Comparison of ENCODE assay signal across 23 cellular contexts in the genomic region with DNA sequence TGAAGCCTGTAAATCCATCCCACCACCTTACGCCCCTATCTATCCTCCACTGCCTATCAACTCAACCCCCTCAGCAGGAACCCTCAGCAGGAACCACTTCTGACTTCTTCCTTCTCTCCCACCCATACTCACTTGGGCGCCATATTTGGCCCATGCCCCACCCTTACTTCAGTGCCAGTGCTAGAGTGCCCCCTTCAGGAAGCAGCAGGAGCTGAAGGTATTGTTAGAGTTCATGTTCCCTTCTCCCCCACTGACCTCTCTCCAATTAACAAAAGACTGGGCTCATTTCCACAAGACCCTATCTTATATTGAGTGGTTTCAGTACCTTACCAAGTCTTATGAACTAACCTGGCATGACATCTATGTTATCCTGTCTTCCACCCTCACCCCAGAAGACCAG.
DNase-seq lines count a peak whose midpoint lies in the region; ATAC-seq and TF ChIP-seq lines count a peak whose summit lies in the region.
"Had no signal": no experiment of that assay in that cellular context is flagged by ENCODE, and none has a peak within 500 bp of the region (broad histone marks: within the 10 kb centered on the region; RNA-seq: fewer than 3 reads in every experiment).

No MANE protein-coding gene starts in this region.

- H3K9me2 ChIP-seq in GM23338 (ENCODE audit: insufficient read depth), result peaks cover 12% of the 10 kb centered on the region; the same call in 1 of the 2 replicates
- no peaks in the 10 kb centered on the region for H3K9me2 ChIP-seq in Karpas-422 (replicated peaks; ENCODE audit: insufficient read depth, low read length)

- no peak overlapping the region for H3K27ac Mint-ChIP-seq in GM23338
- H3K27ac Mint-ChIP-seq: activated CD4-positive, alpha-beta T cell treated with anti-CD3 and anti-CD28 coated beads, Interleukin-2, amount 10 ng/mL, durations not matched to agents 7 days and 5 days; naive B cell had no signal

- H3K4me3 ChIP-seq in GM23338, result no peak overlapping the region
- H3K4me3 ChIP-seq in Karpas-422 (ENCODE audit: low read length), result no peak overlapping the region
- H3K4me3 ChIP-seq in SJCRH30, result no peak overlapping the region
- H3K4me3 ChIP-seq in osteoblast (ENCODE audit: insufficient read depth, low read length), result no peak overlapping the region
- H3K4me3 ChIP-seq: dorsolateral prefrontal cortex, left ventricle myocardium inferior, suprapubic skin, upper lobe of right lung had no signal

- H3K36me3 ChIP-seq in GM23338 (ENCODE audit: insufficient read depth) (no peaks in the 10 kb centered on the region), Karpas-422 (ENCODE audit: insufficient read depth, low read length) (no peaks in the 10 kb centered on the region), SJCRH30 (no peaks in the 10 kb centered on the region), osteoblast (ENCODE audit: insufficient read depth, low read length) (no peaks in the 10 kb centered on the region)
- H3K36me3 ChIP-seq: left ventricle myocardium inferior, neutrophil, suprapubic skin, upper lobe of right lung had no signal

- H3K27ac ChIP-seq in GM23338 (ENCODE audit: low read depth) (no peak overlapping the region), Karpas-422 (ENCODE audit: low read length) (no peak overlapping the region), SJCRH30 (no peak overlapping the region), osteoblast (ENCODE audit: low read depth, low read length) (no peak overlapping the region)
- H3K27ac ChIP-seq: dorsolateral prefrontal cortex, left ventricle myocardium inferior, neutrophil, suprapubic skin, upper lobe of right lung, VCaP had no signal

- H3K4me2 ChIP-seq in GM23338 (no peak overlapping the region), Karpas-422 (ENCODE audit: low read depth, low read length, poor library complexity, severe bottlenecking) (no peak overlapping the region), osteoblast (ENCODE audit: insufficient read depth, low read length) (no peak overlapping the region)

- no peaks in the 10 kb centered on the region; the same call in 1 of the 2 replicates for H3K9me3 ChIP-seq in Karpas-422 (ENCODE audit: low read length)
- H3K9me3 ChIP-seq in SJCRH30 (replicated peaks), result no peaks in the 10 kb centered on the region
- no peaks in the 10 kb centered on the region for H3K9me3 ChIP-seq in osteoblast (ENCODE audit: low read depth, low read length)
- H3K9me3 ChIP-seq: neutrophil, suprapubic skin, upper lobe of right lung had no signal

- H3K79me2 ChIP-seq in GM23338 (replicated peaks; ENCODE audit: insufficient read depth), result no peaks in the 10 kb centered on the region
- no peaks in the 10 kb centered on the region for H3K79me2 ChIP-seq in Karpas-422 (ENCODE audit: low read length)
- no peaks in the 10 kb centered on the region for H3K79me2 ChIP-seq in osteoblast (ENCODE audit: insufficient read depth, low read length)

- H4K20me1 ChIP-seq in GM23338 (replicated peaks; ENCODE audit: insufficient read depth) (no peaks in the 10 kb centered on the region), Karpas-422 (ENCODE audit: insufficient read depth, low read depth, low read length) (no peaks in the 10 kb centered on the region), osteoblast (ENCODE audit: insufficient read depth, low read length) (no peaks in the 10 kb centered on the region)

- no peak for ATAC-seq in GM23338
- ATAC-seq: upper lobe of right lung had no signal

- no peak overlapping the region for H3K4me3 Mint-ChIP-seq in GM23338
- H3K4me3 Mint-ChIP-seq: activated CD4-positive, alpha-beta T cell treated with anti-CD3 and anti-CD28 coated beads, Interleukin-2, amount 10 ng/mL, durations not matched to agents 7 days and 5 days; naive B cell had no signal

- peak; percentile 3 for DNase-seq in GM23338 (ENCODE audit: low spot score)
- peak; percentile 44 for DNase-seq in Karpas-422
- DNase-seq in SJCRH30, result peak; percentile 28 to 51
- DNase-seq in osteoblast (ENCODE audit: insufficient read length, low spot score, missing footprints), result peak; percentile 35
- no peak for DNase-seq in stimulated activated CD4-positive, alpha-beta T cell treated with anti-CD3 and anti-CD28 coated beads, Interleukin-4, amount 100 ng/mL, for 4 hours
- DNase-seq in anterior cingulate cortex (lab: John Stamatoyannopoulos, UW), result no peak
- no peak for DNase-seq in DMS114 treated with DMSO at 0.1 percent for 48 hours (lab: John Stamatoyannopoulos, UW; ENCODE audit: unreplicated experiment)
- DNase-seq: activated CD4-positive, alpha-beta T cell treated with anti-CD3 and anti-CD28 coated beads, Interleukin-2, amount 10 ng/mL, durations not matched to agents 7 days and 5 days; activated T-cell treated with anti-CD3 and anti-CD28 coated beads, Interleukin-2, amount 50 U/mL, for 48 hours; DMS153; dorsolateral prefrontal cortex; GF-D8; left ventricle myocardium inferior; naive B cell; NCI-H1105 treated with DMSO at 0.1 percent for 48 hours; NCI-H1930; NCI-H226; stimulated activated CD4-positive, alpha-beta T cell treated with anti-CD3 and anti-CD28 coated beads, Interleukin-15, amount 100 ng/mL, for 24 hours; stimulated activated naive CD4-positive, alpha-beta T cell; upper lobe of right lung had no signal

- no peaks in the 10 kb centered on the region for H3K36me3 Mint-ChIP-seq in GM23338 (ENCODE audit: low read depth)
- H3K36me3 Mint-ChIP-seq: naive B cell had no signal

- H3K27me3 ChIP-seq in GM23338 (ENCODE audit: insufficient read depth) (no peaks in the 10 kb centered on the region), Karpas-422 (ENCODE audit: low read length) (no peaks in the 10 kb centered on the region), SJCRH30 (no peaks in the 10 kb centered on the region), osteoblast (ENCODE audit: insufficient read depth, low read length) (no peaks in the 10 kb centered on the region)
- H3K27me3 ChIP-seq: dorsolateral prefrontal cortex, neutrophil, suprapubic skin, upper lobe of right lung had no signal

- H3K9ac ChIP-seq in Karpas-422 (ENCODE audit: low read length), result no peak overlapping the region

- H3K4me1 ChIP-seq in GM23338 (ENCODE audit: insufficient read depth), result no peaks in the 10 kb centered on the region
- no peaks in the 10 kb centered on the region for H3K4me1 ChIP-seq in Karpas-422 (ENCODE audit: low read length)
- H3K4me1 ChIP-seq in SJCRH30, result no peaks in the 10 kb centered on the region
- H3K4me1 ChIP-seq in osteoblast (ENCODE audit: insufficient read depth, low read length), result no peaks in the 10 kb centered on the region
- H3K4me1 ChIP-seq: left ventricle myocardium inferior, suprapubic skin, upper lobe of right lung had no signal

- H3F3A ChIP-seq in GM23338 (replicated peaks; ENCODE audit: low read depth), result no peaks in the 10 kb centered on the region

- peak; percentile 23 to 49; a peak in 2 of 4 replicates for TF ChIP-seq CTCF in GM23338 (conservative IDR thresholded peaks at IDR 0.05; ENCODE audit: low read depth in 2 of 2)
- TF ChIP-seq CTCF in osteoblast (IDR thresholded peaks at IDR 0.05; ENCODE audit: extremely low read depth, low read depth, low read length), result no peak

- H2AFZ ChIP-seq in GM23338, result no peak overlapping the region
- H2AFZ ChIP-seq in Karpas-422 (ENCODE audit: low read length), result no peak overlapping the region
- H2AFZ ChIP-seq in osteoblast (ENCODE audit: low read length), result no peak overlapping the region

- H3K9me3 Mint-ChIP-seq in GM23338, result peaks cover 10% of the 10 kb centered on the region; the same call in 1 of the 3 replicates

- peaks cover 9% of the 10 kb centered on the region for H3K27me3 Mint-ChIP-seq in GM23338 (ENCODE audit: insufficient read depth, low read depth, poor library complexity)
- H3K27me3 Mint-ChIP-seq: activated CD4-positive, alpha-beta T cell treated with anti-CD3 and anti-CD28 coated beads, Interleukin-2, amount 10 ng/mL, durations not matched to agents 7 days and 5 days; naive B cell had no signal

- no peaks in the 10 kb centered on the region for H3K4me1 Mint-ChIP-seq in GM23338
- H3K4me1 Mint-ChIP-seq: activated CD4-positive, alpha-beta T cell treated with anti-CD3 and anti-CD28 coated beads, Interleukin-2, amount 10 ng/mL, durations not matched to agents 7 days and 5 days; naive B cell had no signal

TF ChIP-seq in GM23338, 12 proteins besides CTCF, POLR2A, EP300 and RAD21:
- TF ChIP-seq REST (IDR thresholded peaks at IDR 0.05; ENCODE audit: unreplicated experiment), result no peak
- no peak for TF ChIP-seq POLR2AphosphoS5 (IDR thresholded peaks at IDR 0.05; ENCODE audit: low read depth)

Comparison
In these comparisons a context has a peak if more than half of its experiments do, and no peak if none do; other contexts are left out.
1. DNase-seq: peak in GM23338 (single experiment), Karpas-422 (single experiment), SJCRH30 (2 of 2) and osteoblast (single experiment); none in stimulated activated CD4-positive, alpha-beta T cell treated with anti-CD3 and anti-CD28 coated beads, Interleukin-4, amount 100 ng/mL, for 4 hours (0 of 2), anterior cingulate cortex (0 of 58) and DMS114 treated with DMSO at 0.1 percent for 48 hours (single experiment).